Comparison of ENCODE assay signal across 25 cellular contexts in the genomic region with DNA sequence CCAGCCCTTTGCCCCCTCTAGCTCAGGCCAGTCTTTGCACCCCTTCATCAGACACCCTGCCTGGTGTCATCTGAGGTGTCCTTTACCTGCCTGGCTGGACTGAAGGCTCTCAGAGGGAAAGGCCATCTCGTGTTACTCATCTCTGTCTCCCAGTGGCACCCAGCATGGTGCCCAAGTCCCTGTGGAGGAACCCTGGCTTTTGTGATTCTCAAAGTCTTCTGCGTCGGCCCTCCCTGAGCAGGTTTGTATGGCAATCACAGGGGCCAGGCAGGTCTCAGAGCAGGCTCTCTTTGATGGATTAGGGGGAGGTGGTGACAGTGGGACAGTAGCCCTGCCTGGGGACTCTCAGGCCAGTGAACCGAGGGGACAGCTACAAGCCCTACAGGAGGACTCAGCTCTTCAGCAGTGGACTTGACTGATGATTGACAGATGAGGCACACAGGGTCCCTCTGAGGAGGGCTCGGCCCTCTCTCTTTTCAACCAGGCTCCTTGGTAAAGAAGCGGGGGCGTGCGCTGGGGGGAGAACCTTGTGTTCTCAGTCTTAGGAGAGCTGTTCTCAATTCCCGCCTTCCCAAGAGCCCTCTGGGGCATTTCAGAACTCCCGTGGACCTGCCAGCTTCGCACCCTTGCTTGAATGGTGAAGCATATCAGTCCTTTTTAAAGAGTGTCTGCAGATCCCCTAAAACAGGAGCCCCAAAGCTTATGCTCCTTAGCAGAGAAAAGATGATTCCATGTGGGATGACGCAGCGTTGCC.
A peak's percentile ranks its signal among the peaks of the same experiment; 100 is the strongest.
DNase-seq lines count a peak whose midpoint lies in the region; ATAC-seq and TF ChIP-seq lines count a peak whose summit lies in the region.
"Had no signal": no experiment of that assay in that cellular context is flagged by ENCODE, and none has a peak within 500 bp of the region (broad histone marks: within the 10 kb centered on the region; RNA-seq: fewer than 3 reads in every experiment).

No MANE protein-coding gene starts in this region.

- H3F3A ChIP-seq in GM23248 (ENCODE audit: insufficient read depth): peaks cover 11% of the 10 kb centered on the region

- intact Hi-C loops in thyroid gland (cut with DNase I): no loop called here

- in situ Hi-C loops in GM23248 (cut with MboI): no loop called here

- H3K9ac ChIP-seq in endodermal cell (ENCODE audit: extremely low read depth, low read length, poor library complexity, severe bottlenecking) (no peak overlapping the region), GM23248 (no peak overlapping the region)

- 90 to 92% methylated on average over 9 to 13 of the region's 13 CpGs for WGBS in endodermal cell (ENCODE audit: insufficient coverage in 1 of 2, insufficient read length in 1 of 2), 2 experiments
- 97 to 100% methylated on average over 3 to 12 of the region's 13 CpGs for WGBS in thyroid gland, 2 donors
- WGBS in GM23248 (ENCODE audit: low coverage in 1 of 2, low lambda C conversion rate in 2 of 2, missing lambda C conversion rate in 2 of 2), 2 experiments: 93 to 94% methylated on average over 13 of the region's 13 CpGs

- no peaks in the 10 kb centered on the region for H3K27me3 Mint-ChIP-seq in endodermal cell (ENCODE audit: insufficient read depth)
- H3K27me3 Mint-ChIP-seq: B cell had no signal

- H3K4me2 ChIP-seq in osteoblast (ENCODE audit: insufficient read depth, low read length): no peak overlapping the region
- H3K4me2 ChIP-seq in GM23248 (ENCODE audit: unreplicated experiment): no peak overlapping the region
- H3K4me2 ChIP-seq: GM23338 had no signal

- H3K4me3 ChIP-seq in endodermal cell (ENCODE audit: low read length) (no peak overlapping the region), osteoblast (ENCODE audit: insufficient read depth, low read length) (no peak overlapping the region), thyroid gland (replicated peaks in 1 of 3) (no peak overlapping the region), GM23248 (no peak overlapping the region)
- H3K4me3 ChIP-seq: GM23338, HAP-1, K562 had no signal

- TF ChIP-seq CTCF in RWPE1 (conservative IDR thresholded peaks at IDR 0.05; ENCODE audit: low read depth) (no peak), endodermal cell (conservative IDR thresholded peaks at IDR 0.05) (no peak), osteoblast (IDR thresholded peaks at IDR 0.05; ENCODE audit: extremely low read depth, low read depth, low read length) (no peak), thyroid gland (IDR thresholded peaks at IDR 0.05) (no peak)

- no peak for ATAC-seq in GM21390 (IDR thresholded peaks at IDR 0.05; ENCODE audit: unreplicated experiment)
- ATAC-seq in GM19324 (IDR thresholded peaks at IDR 0.05; ENCODE audit: low FRiP score, unreplicated experiment): no peak
- ATAC-seq: PC-3 had no signal

- POLR2A ChIA-PET in RWPE1 (lab: Yijun Ruan, JAX; ENCODE audit: low non-redundant PET): no interaction called here

- CTCF ChIA-PET in RWPE1 (lab: Yijun Ruan, JAX): interaction anchor here (0.5 to 0.6 kb wide), 2 partner anchors 108 to 148 kb away, joined by 3 to 7 read pairs; no protein-coding TSS in a partner anchor

- no peaks in the 10 kb centered on the region for H3K27me3 ChIP-seq in endodermal cell (ENCODE audit: control insufficient read depth, insufficient read depth, low read length, poor library complexity, severe bottlenecking)
- H3K27me3 ChIP-seq in osteoblast (ENCODE audit: insufficient read depth, low read length): no peaks in the 10 kb centered on the region
- H3K27me3 ChIP-seq in thyroid gland: no peaks in the 10 kb centered on the region
- no peaks in the 10 kb centered on the region for H3K27me3 ChIP-seq in GM23248 (replicated peaks; ENCODE audit: insufficient read depth)

- H3K36me3 ChIP-seq in endodermal cell (ENCODE audit: control insufficient read depth, insufficient read depth, low read length) (no peaks in the 10 kb centered on the region), osteoblast (ENCODE audit: insufficient read depth, low read length) (no peaks in the 10 kb centered on the region), thyroid gland (no peaks in the 10 kb centered on the region), GM23248 (ENCODE audit: low read depth) (no peaks in the 10 kb centered on the region)
- H3K36me3 ChIP-seq: HAP-1 had no signal

- H3K79me2 ChIP-seq in osteoblast (ENCODE audit: insufficient read depth, low read length): peaks cover 2% of the 10 kb centered on the region
- no peaks in the 10 kb centered on the region for H3K79me2 ChIP-seq in GM23248 (ENCODE audit: insufficient read depth)

- peaks cover 3% of the 10 kb centered on the region for H3K4me1 Mint-ChIP-seq in endodermal cell
- H3K4me1 Mint-ChIP-seq: B cell, GM23338 had no signal

- H2AFZ ChIP-seq in osteoblast (ENCODE audit: low read length) (no peak overlapping the region), GM23248 (no peak overlapping the region)
- H2AFZ ChIP-seq: GM23338 had no signal

- no peaks in the 10 kb centered on the region for H4K20me1 ChIP-seq in osteoblast (ENCODE audit: insufficient read depth, low read length)
- H4K20me1 ChIP-seq in GM23248 (ENCODE audit: insufficient read depth): no peaks in the 10 kb centered on the region

- no peak for DNase-seq in RWPE1 (ENCODE audit: low spot score)
- peak; percentile 51 for DNase-seq in endodermal cell
- peak; percentile 73 for DNase-seq in osteoblast (ENCODE audit: insufficient read length, low spot score, missing footprints)
- no peak for DNase-seq in thyroid gland
- no peak for DNase-seq in GM23248
- DNase-seq: Calu3; DMS79 treated with DMSO at 0.1 percent for 48 hours; GF-D8; MV-4-11; NCI-H1105 treated with DMSO at 0.1 percent for 48 hours; NCI-H146; NCI-H1930; NCI-H2107; NCI-H446; NCI-H524 treated with DMSO at 0.1 percent for 48 hours; NCI-H774; NK-92 treated with Interleukin-12 subunit alpha and Interleukin-12 subunit beta, amount 100 ng/mL, for 24 hours; PC-3; SHP77 had no signal

- H3K9me3 ChIP-seq in endodermal cell (ENCODE audit: control insufficient read depth, low read length) (no peaks in the 10 kb centered on the region), osteoblast (ENCODE audit: low read depth, low read length) (no peaks in the 10 kb centered on the region), thyroid gland (no peaks in the 10 kb centered on the region), GM23248 (ENCODE audit: low read depth) (no peaks in the 10 kb centered on the region)
- H3K9me3 ChIP-seq: HAP-1 had no signal

- no peaks in the 10 kb centered on the region for H3K9me3 Mint-ChIP-seq in endodermal cell
- H3K9me3 Mint-ChIP-seq: GM23338 had no signal

- H3K4me1 ChIP-seq in endodermal cell (ENCODE audit: control insufficient read depth, insufficient read depth, low read length): no peaks in the 10 kb centered on the region
- peaks cover 26% of the 10 kb centered on the region for H3K4me1 ChIP-seq in osteoblast (ENCODE audit: insufficient read depth, low read length)
- peaks cover 18 to 45% of the 10 kb centered on the region in 2 donors for H3K4me1 ChIP-seq in thyroid gland
- H3K4me1 ChIP-seq in GM23248 (ENCODE audit: insufficient read depth): peaks cover 8% of the 10 kb centered on the region
- H3K4me1 ChIP-seq: HAP-1 had no signal

- peak overlapping the region; percentile 66; the same call in 1 of the 2 replicates for H3K27ac ChIP-seq in RWPE1
- H3K27ac ChIP-seq in endodermal cell (ENCODE audit: low read depth, low read length): no peak overlapping the region
- no peak overlapping the region for H3K27ac ChIP-seq in osteoblast (ENCODE audit: low read depth, low read length)
- H3K27ac ChIP-seq in thyroid gland: peak overlapping the region in 2 of 3 donors; percentile 69 to 77
- no peak overlapping the region for H3K27ac ChIP-seq in GM23248

- no peaks in the 10 kb centered on the region for H3K9me2 ChIP-seq in GM23248 (ENCODE audit: insufficient read depth)

- H3K4me3 Mint-ChIP-seq in endodermal cell: no peak overlapping the region
- H3K4me3 Mint-ChIP-seq: B cell, GM23338 had no signal

- H3K36me3 Mint-ChIP-seq in endodermal cell (ENCODE audit: low read depth): no peaks in the 10 kb centered on the region

- no peak for TF ChIP-seq POLR2A in thyroid gland (IDR thresholded peaks at IDR 0.05)

- no peak overlapping the region for H3K27ac Mint-ChIP-seq in endodermal cell
- H3K27ac Mint-ChIP-seq: B cell, GM23338 had no signal

Comparison
In these comparisons a context has a peak if more than half of its experiments do, and no peak if none do; other contexts are left out.
1. DNase-seq: peak in endodermal cell (single experiment) and osteoblast (single experiment); none in RWPE1 (single experiment), thyroid gland (0 of 2) and GM23248 (single experiment).
2. H3K27ac ChIP-seq: peak in RWPE1 (single experiment) and thyroid gland (2 of 3); none in endodermal cell (single experiment), osteoblast (single experiment) and GM23248 (single experiment).